In the genomic region with DNA sequence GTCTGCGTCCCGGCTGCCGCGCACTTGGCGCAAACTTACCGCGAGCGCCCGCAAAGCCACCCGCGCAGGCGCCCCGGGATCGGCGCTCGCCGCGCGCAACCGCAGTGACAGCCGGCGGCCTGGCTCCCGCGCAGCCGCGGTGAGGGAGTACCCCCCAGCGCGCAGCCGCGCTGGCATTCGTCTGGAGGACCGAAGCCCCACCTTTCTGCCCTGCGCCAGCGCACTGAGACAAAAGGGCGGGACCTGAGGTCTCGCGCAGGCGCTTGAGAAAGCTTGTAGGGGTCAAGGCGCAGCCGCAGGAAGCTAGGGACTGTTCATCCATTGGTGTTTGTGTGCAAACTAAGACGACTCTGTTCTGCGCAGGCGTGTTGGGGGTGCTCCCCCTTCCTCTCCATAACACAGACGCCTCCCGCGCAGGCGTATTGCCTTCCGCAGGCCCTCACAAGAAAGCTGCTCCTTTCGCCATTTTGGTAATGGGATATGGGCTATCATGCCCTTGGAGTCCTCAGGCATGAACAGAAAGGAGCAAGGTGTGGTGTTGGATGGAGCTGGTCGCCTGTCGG, we compare ENCODE assay signal across 1 cellular context.
A peak's percentile ranks its signal among the peaks of the same experiment; 100 is the strongest.
TF ChIP-seq lines count a peak whose summit lies in the region.

Gene PHF12, minus strand, starts transcription at position 91 of the 563 bp plus-strand sequence. CDS start 558 bp downstream, outside the sequence.

TF ChIP-seq in HepG2, 621 proteins besides CTCF, POLR2A, EP300 and RAD21 (continued from another document and continues in another):
- TF ChIP-seq DRAP1 (CRISPR knock-in tag; IDR thresholded peaks at IDR 0.05) (peak; percentile 76; the same call in 1 of the 2 replicates), ZNF784 (CRISPR knock-in tag; IDR thresholded peaks at IDR 0.05; ENCODE audit: borderline replicate concordance) (no peak), KLF16 (CRISPR knock-in tag; IDR thresholded peaks at IDR 0.05) (peak in 1 of 2 experiments; percentile 43; a peak in 1 of 4 replicates), HNRNPH1 (optimal IDR thresholded peaks at IDR 0.05; ENCODE audit: low read depth, low read length) (peak; percentile 45), PHF8 (CRISPR knock-in tag; IDR thresholded peaks at IDR 0.05) (peak; percentile 73), ZFP90 (CRISPR knock-in tag; IDR thresholded peaks at IDR 0.05; ENCODE audit: borderline replicate concordance) (peak; percentile 53; the same call in 1 of the 2 replicates), ZFP37 (CRISPR knock-in tag; IDR thresholded peaks at IDR 0.05; ENCODE audit: borderline replicate concordance) (no peak), KMT2A (CRISPR knock-in tag; IDR thresholded peaks at IDR 0.05) (0 out of 2 replicates have a peak, but pooled peaks have one; percentile 18), SPEN (CRISPR knock-in tag; IDR thresholded peaks at IDR 0.05; ENCODE audit: low read depth) (peak; percentile 18), MXD4 (CRISPR knock-in tag; IDR thresholded peaks at IDR 0.05) (0 out of 2 replicates have a peak, but pooled peaks have one; percentile 16), ZNF841 (CRISPR knock-in tag; IDR thresholded peaks at IDR 0.05; ENCODE audit: borderline replicate concordance) (no peak), ZNF296 (CRISPR knock-in tag; conservative IDR thresholded peaks at IDR 0.05) (no peak), ZBTB44 (CRISPR knock-in tag; IDR thresholded peaks at IDR 0.05) (peak; percentile 60), SP2 (CRISPR knock-in tag; IDR thresholded peaks at IDR 0.05) (peak; percentile 62; the same call in 1 of the 2 replicates), ZFY (CRISPR knock-in tag; IDR thresholded peaks at IDR 0.05) (peak; percentile 77), ZNF468 (CRISPR knock-in tag; IDR thresholded peaks at IDR 0.05) (no peak), ZNF572 (CRISPR knock-in tag; IDR thresholded peaks at IDR 0.05) (peak; percentile 78; the same call in 1 of the 2 replicates), FOXO1 (CRISPR knock-in tag; IDR thresholded peaks at IDR 0.05) (0 out of 2 replicates have a peak, but pooled peaks have one; percentile 1), SOX6 (IDR thresholded peaks at IDR 0.05) (no peak), SOX6 (CRISPR knock-in tag; IDR thresholded peaks at IDR 0.05) (no peak), ZNF800 (CRISPR knock-in tag; IDR thresholded peaks at IDR 0.05) (peak; percentile 29; the same call in 1 of the 2 replicates), ATF7-NPFF (CRISPR knock-in tag; IDR thresholded peaks at IDR 0.05; ENCODE audit: low read depth) (no peak), SP4 (CRISPR knock-in tag; IDR thresholded peaks at IDR 0.05) (peak; percentile 64; the same call in 1 of the 2 replicates), SP140L (CRISPR knock-in tag; IDR thresholded peaks at IDR 0.05; ENCODE audit: borderline replicate concordance) (0 out of 2 replicates have a peak, but pooled peaks have one; percentile 24), ZNF780A (CRISPR knock-in tag; IDR thresholded peaks at IDR 0.05) (no peak), ZNF614 (CRISPR knock-in tag; IDR thresholded peaks at IDR 0.05; ENCODE audit: borderline replicate concordance) (0 out of 2 replicates have a peak, but pooled peaks have one; percentile 28), ZUFSP (CRISPR knock-in tag; IDR thresholded peaks at IDR 0.05; ENCODE audit: borderline replicate concordance) (no peak)
- TF ChIP-seq, protein P1, sequence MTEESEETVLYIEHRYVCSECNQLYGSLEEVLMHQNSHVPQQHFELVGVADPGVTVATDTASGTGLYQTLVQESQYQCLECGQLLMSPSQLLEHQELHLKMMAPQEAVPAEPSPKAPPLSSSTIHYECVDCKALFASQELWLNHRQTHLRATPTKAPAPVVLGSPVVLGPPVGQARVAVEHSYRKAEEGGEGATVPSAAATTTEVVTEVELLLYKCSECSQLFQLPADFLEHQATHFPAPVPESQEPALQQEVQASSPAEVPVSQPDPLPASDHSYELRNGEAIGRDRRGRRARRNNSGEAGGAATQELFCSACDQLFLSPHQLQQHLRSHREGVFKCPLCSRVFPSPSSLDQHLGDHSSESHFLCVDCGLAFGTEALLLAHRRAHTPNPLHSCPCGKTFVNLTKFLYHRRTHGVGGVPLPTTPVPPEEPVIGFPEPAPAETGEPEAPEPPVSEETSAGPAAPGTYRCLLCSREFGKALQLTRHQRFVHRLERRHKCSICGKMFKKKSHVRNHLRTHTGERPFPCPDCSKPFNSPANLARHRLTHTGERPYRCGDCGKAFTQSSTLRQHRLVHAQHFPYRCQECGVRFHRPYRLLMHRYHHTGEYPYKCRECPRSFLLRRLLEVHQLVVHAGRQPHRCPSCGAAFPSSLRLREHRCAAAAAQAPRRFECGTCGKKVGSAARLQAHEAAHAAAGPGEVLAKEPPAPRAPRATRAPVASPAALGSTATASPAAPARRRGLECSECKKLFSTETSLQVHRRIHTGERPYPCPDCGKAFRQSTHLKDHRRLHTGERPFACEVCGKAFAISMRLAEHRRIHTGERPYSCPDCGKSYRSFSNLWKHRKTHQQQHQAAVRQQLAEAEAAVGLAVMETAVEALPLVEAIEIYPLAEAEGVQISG (CRISPR knock-in tag; IDR thresholded peaks at IDR 0.05): peak; percentile 69
- TF ChIP-seq, protein P2, sequence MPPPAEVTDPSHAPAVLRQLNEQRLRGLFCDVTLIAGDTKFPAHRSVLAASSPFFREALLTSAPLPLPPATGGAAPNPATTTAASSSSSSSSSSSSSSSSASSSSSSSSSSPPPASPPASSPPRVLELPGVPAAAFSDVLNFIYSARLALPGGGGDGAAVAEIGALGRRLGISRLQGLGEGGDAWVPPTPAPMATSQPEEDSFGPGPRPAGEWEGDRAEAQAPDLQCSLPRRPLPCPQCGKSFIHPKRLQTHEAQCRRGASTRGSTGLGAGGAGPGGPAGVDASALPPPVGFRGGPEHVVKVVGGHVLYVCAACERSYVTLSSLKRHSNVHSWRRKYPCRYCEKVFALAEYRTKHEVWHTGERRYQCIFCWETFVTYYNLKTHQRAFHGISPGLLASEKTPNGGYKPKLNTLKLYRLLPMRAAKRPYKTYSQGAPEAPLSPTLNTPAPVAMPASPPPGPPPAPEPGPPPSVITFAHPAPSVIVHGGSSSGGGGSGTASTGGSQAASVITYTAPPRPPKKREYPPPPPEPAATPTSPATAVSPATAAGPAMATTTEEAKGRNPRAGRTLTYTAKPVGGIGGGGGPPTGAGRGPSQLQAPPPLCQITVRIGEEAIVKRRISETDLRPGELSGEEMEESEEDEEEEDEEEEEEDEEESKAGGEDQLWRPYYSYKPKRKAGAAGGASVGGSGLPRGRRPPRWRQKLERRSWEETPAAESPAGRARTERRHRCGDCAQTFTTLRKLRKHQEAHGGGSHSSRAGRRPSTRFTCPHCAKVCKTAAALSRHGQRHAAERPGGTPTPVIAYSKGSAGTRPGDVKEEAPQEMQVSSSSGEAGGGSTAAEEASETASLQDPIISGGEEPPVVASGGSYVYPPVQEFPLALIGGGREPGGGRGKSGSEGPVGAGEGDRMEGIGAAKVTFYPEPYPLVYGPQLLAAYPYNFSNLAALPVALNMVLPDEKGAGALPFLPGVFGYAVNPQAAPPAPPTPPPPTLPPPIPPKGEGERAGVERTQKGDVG (CRISPR knock-in tag; IDR thresholded peaks at IDR 0.05; ENCODE audit: borderline replicate concordance): peak; percentile 84; the same call in 1 of the 2 replicates
- TF ChIP-seq, protein P3, sequence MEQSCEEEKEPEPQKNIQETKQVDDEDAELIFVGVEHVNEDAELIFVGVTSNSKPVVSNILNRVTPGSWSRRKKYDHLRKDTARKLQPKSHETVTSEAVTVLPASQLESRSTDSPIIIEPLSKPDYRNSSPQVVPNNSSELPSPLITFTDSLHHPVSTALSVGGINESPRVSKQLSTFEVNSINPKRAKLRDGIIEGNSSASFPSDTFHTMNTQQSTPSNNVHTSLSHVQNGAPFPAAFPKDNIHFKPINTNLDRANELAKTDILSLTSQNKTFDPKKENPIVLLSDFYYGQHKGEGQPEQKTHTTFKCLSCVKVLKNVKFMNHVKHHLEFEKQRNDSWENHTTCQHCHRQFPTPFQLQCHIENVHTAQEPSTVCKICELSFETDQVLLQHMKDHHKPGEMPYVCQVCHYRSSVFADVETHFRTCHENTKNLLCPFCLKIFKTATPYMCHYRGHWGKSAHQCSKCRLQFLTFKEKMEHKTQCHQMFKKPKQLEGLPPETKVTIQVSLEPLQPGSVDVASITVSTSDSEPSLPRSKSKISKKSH (CRISPR knock-in tag; IDR thresholded peaks at IDR 0.05; ENCODE audit: borderline replicate concordance): 0 out of 2 replicates have a peak, but pooled peaks have one; percentile 0
- TF ChIP-seq, protein P4, sequence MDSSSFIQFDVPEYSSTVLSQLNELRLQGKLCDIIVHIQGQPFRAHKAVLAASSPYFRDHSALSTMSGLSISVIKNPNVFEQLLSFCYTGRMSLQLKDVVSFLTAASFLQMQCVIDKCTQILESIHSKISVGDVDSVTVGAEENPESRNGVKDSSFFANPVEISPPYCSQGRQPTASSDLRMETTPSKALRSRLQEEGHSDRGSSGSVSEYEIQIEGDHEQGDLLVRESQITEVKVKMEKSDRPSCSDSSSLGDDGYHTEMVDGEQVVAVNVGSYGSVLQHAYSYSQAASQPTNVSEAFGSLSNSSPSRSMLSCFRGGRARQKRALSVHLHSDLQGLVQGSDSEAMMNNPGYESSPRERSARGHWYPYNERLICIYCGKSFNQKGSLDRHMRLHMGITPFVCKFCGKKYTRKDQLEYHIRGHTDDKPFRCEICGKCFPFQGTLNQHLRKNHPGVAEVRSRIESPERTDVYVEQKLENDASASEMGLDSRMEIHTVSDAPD (CRISPR knock-in tag; IDR thresholded peaks at IDR 0.05): no peak
- TF ChIP-seq, protein P5, sequence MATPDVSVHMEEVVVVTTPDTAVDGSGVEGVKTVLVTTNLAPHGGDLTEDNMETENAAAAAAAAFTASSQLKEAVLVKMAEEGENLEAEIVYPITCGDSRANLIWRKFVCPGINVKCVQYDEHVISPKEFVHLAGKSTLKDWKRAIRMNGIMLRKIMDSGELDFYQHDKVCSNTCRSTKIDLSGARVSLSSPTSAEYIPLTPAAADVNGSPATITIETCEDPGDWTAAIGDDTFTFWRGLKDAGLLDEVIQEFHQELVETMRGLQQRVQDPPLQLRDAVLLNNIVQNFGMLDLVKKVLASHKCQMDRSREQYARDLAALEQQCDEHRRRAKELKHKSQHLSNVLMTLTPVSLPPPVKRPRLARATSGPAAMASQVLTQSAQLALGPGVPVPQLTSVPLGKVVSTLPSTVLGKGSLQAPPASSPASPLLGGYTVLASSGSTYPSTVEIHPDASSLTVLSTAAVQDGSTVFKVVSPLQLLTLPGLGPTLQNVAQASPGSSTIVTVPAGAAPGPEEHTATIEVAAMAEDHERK (CRISPR knock-in tag; IDR thresholded peaks at IDR 0.05; ENCODE audit: low read depth): 0 out of 2 replicates have a peak, but pooled peaks have one; percentile 36
- TF ChIP-seq, protein P6, sequence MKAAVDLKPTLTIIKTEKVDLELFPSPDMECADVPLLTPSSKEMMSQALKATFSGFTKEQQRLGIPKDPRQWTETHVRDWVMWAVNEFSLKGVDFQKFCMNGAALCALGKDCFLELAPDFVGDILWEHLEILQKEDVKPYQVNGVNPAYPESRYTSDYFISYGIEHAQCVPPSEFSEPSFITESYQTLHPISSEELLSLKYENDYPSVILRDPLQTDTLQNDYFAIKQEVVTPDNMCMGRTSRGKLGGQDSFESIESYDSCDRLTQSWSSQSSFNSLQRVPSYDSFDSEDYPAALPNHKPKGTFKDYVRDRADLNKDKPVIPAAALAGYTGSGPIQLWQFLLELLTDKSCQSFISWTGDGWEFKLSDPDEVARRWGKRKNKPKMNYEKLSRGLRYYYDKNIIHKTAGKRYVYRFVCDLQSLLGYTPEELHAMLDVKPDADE (CRISPR knock-in tag; IDR thresholded peaks at IDR 0.05): 0 out of 2 replicates have a peak, but pooled peaks have one; percentile 71
